In the genomic region with DNA sequence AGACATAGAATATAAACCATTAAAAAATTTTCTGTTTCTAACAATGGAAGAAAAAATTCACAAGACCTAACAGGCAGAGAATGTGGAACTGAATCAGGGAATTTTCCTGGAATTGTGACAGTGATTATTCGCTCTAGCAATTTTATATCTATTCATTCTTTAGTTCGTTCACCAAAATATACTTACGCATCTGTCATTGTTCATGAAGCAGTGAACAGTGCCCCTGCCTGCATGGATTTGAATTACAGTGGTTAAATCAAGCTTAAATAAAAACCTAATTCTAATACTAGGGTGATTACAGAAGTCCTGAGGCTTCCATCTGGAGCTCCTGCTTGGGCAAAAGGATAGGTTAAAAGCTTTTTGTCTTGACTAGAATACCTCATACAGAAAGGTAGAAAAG, we compare ENCODE assay signal across 9 cellular contexts. TPM values are rescaled to one million over a fixed set of nuclear protein-coding genes. Genes with fewer than 3 reads are reported as not detected.
DNase-seq lines count a peak whose midpoint lies in the region; ATAC-seq and TF ChIP-seq lines count a peak whose summit lies in the region.
"Had no signal": no experiment of that assay in that cellular context is flagged by ENCODE, and none has a peak within 500 bp of the region (broad histone marks: within the 10 kb centered on the region; RNA-seq: fewer than 3 reads in every experiment).

No MANE protein-coding gene starts in this region.

- H3K27ac ChIP-seq in RWPE1 (no peak overlapping the region), left lung (no peak overlapping the region), gastroesophageal sphincter (no peak overlapping the region)

- no peaks in the 10 kb centered on the region for H3K36me3 ChIP-seq in left lung
- H3K36me3 ChIP-seq in gastroesophageal sphincter: peaks cover 0 to 8% of the 10 kb centered on the region in 2 donors

- H3K9me3 ChIP-seq in left lung (no peaks in the 10 kb centered on the region), gastroesophageal sphincter (no peaks in the 10 kb centered on the region)

- ATAC-seq in HG02678 (IDR thresholded peaks at IDR 0.05; ENCODE audit: unreplicated experiment) (no peak), left lung (no peak), gastroesophageal sphincter (no peak)

- no peak for TF ChIP-seq POLR2A in gastroesophageal sphincter (IDR thresholded peaks at IDR 0.05)

- no peak overlapping the region for H3K4me3 ChIP-seq in fibroblast of the aortic adventitia (ENCODE audit: low read depth, low read length)
- H3K4me3 ChIP-seq in left lung: no peak overlapping the region
- no peak overlapping the region for H3K4me3 ChIP-seq in gastroesophageal sphincter

- H3K27me3 ChIP-seq in left lung (no peaks in the 10 kb centered on the region), gastroesophageal sphincter (no peaks in the 10 kb centered on the region)

- peak; percentile 36 for TF ChIP-seq CTCF in RWPE1 (conservative IDR thresholded peaks at IDR 0.05; ENCODE audit: low read depth)
- peak; percentile 57 for TF ChIP-seq CTCF in fibroblast of the aortic adventitia (IDR thresholded peaks at IDR 0.05; ENCODE audit: insufficient read depth, low read length)
- no peak for TF ChIP-seq CTCF in left lung (IDR thresholded peaks at IDR 0.05)
- peak in 2 of 4 experiments; percentile 22 for TF ChIP-seq CTCF in gastroesophageal sphincter (IDR thresholded peaks at IDR 0.05)

- CTCF ChIA-PET in RWPE1 (lab: Yijun Ruan, JAX): interaction anchor here (0.6 to 0.7 kb wide), 3 partner anchors 8 to 1418 kb away, joined by 3 read pairs; no protein-coding TSS in a partner anchor

- POLR2A ChIA-PET in RWPE1 (lab: Yijun Ruan, JAX; ENCODE audit: low non-redundant PET): no interaction called here

- 46 to 53% methylated on average over 3 of the region's 3 CpGs for WGBS in gastroesophageal sphincter (ENCODE audit: low coverage in 1 of 2), 2 donors

- intact Hi-C loops in left lung (cut with DNase I): no loop called here

- TF ChIP-seq EP300 in gastroesophageal sphincter (IDR thresholded peaks at IDR 0.05): no peak

- DNase-seq in NCI-H2081 (lab: John Stamatoyannopoulos, UW) (peak; percentile 6 to 8), NCI-H2081 treated with DMSO at 0.1 percent for 48 hours (lab: John Stamatoyannopoulos, UW) (no peak), RWPE1 (ENCODE audit: low spot score) (no peak), fibroblast of the aortic adventitia (ENCODE audit: low read depth) (peak; percentile 57), superior temporal gyrus (ENCODE audit: extremely low spot score) (peak; percentile 72), left lung (no peak)
- DNase-seq: activated CD4-positive, alpha-beta T cell treated with anti-CD3 and anti-CD28 coated beads for 1 hour had no signal

- H3K4me1 ChIP-seq in left lung: peaks cover 6 to 15% of the 10 kb centered on the region in 2 donors
- peaks cover 0 to 32% (median 17%) of the 10 kb centered on the region in 3 donors for H3K4me1 ChIP-seq in gastroesophageal sphincter

RNA-seq across cellular contexts. Expression of a gene that starts 48.6 kb away (rescaled TPM):
- 93.5 and 231 TPM in 2 replicates for total RNA-seq in fibroblast of the aortic adventitia (ENCODE audit: low replicate concordance)
- 10 to 100 TPM; 22.7 to 23.7 TPM for total RNA-seq in left lung
- 100 to 1,000 TPM in 1 of 4 donors, 10 to 100 TPM in 3; 54.4 to 113 (median 71.3) TPM for total RNA-seq in gastroesophageal sphincter

Comparison
In these comparisons a context has a peak if more than half of its experiments do, and no peak if none do; other contexts are left out.
1. DNase-seq: peak in NCI-H2081 (2 of 2), fibroblast of the aortic adventitia (single experiment) and superior temporal gyrus (single experiment); none in NCI-H2081 treated with DMSO at 0.1 percent for 48 hours (single experiment), RWPE1 (single experiment) and left lung (0 of 2).
2. CTCF ChIP-seq: peak in RWPE1 (single experiment) and fibroblast of the aortic adventitia (single experiment); none in left lung (0 of 2).